In genomic region chr15:40775740-40776536, GRCh38 we compare ENCODE assay signal across 27 cellular contexts. TPM values are rescaled to one million over a fixed set of nuclear protein-coding genes. Genes with fewer than 3 reads are reported as not detected.
DNase-seq lines count a peak whose midpoint lies in the region; ATAC-seq, FAIRE-seq and TF ChIP-seq lines count a peak whose summit lies in the region.
"Had no signal": no experiment of that assay in that cellular context is flagged by ENCODE, and none has a peak within 500 bp of the region (broad histone marks: within the 10 kb centered on the region; RNA-seq: fewer than 3 reads in every experiment).

No MANE protein-coding gene starts in this region.

- no peaks in the 10 kb centered on the region for H3K9me3 Mint-ChIP-seq in dendritic cell treated with granulocyte-macrophage colony-stimulating factor and Interleukin-4, amounts not matched to agents 40 ng/mL and 50 ng/mL, for 4 days
- H3K9me3 Mint-ChIP-seq in activated CD8-positive, alpha-beta memory T cell treated with anti-CD3 and anti-CD28 coated beads, Interleukin-2, amount 10 ng/mL, durations not matched to agents 7 days and 5 days (ENCODE audit: low read depth): no peaks in the 10 kb centered on the region
- H3K9me3 Mint-ChIP-seq: activated T-helper 1 cell treated with anti-CD3 and anti-CD28 coated beads, Interleukin-12 subunit alpha, Interleukin-12 subunit beta, Interleukin-2, Interleukin-4 antibody, amounts not matched to agents 30 ng/mL and 10 ng/mL and 1 ng/mL, durations not matched to agents 14 hours and 24 hours and 36 hours; endodermal cell; stimulated activated naive CD8-positive, alpha-beta T cell treated with anti-CD3 and anti-CD28 coated beads, Interleukin-15, amount 100 ng/mL, for 72 hours; type B pancreatic cell had no signal

- H3K4me1 ChIP-seq in lower lobe of right lung (peaks cover 12% of the 10 kb centered on the region), spleen (peaks cover 0 to 19% (median 0%) of the 10 kb centered on the region in 6 donors), kidney (ENCODE audit: control insufficient read depth in 1 of 2, insufficient read depth in 1 of 2, low read depth in 1 of 2, low read length in 2 of 2) (no peaks in the 10 kb centered on the region)
- H3K4me1 ChIP-seq: sigmoid colon had no signal

- FAIRE-seq in kidney (lab: Jason Lieb, UNC): no peak
- FAIRE-seq: GM19239 had no signal

- H3K27me3 ChIP-seq in lower lobe of right lung (ENCODE audit: low read depth) (no peaks in the 10 kb centered on the region), spleen (replicated peaks in 1 of 7) (no peaks in the 10 kb centered on the region)
- H3K27me3 ChIP-seq: cardiac muscle cell, sigmoid colon had no signal

- WGBS in spleen, 5 donors: 90 to 97% (median 95%) methylated on average over 14 of the region's 14 CpGs

- no peak overlapping the region for H3K4me3 ChIP-seq in lower lobe of right lung
- no peak overlapping the region for H3K4me3 ChIP-seq in spleen
- no peak overlapping the region for H3K4me3 ChIP-seq in kidney (ENCODE audit: low read length in 2 of 2)
- H3K4me3 ChIP-seq: cardiac muscle cell, lung, sigmoid colon had no signal

- peak overlapping the region; percentile 84 for H3K27ac Mint-ChIP-seq in dendritic cell treated with granulocyte-macrophage colony-stimulating factor and Interleukin-4, amounts not matched to agents 40 ng/mL and 50 ng/mL, for 4 days
- no peak overlapping the region for H3K27ac Mint-ChIP-seq in activated CD8-positive, alpha-beta memory T cell treated with anti-CD3 and anti-CD28 coated beads, Interleukin-2, amount 10 ng/mL, durations not matched to agents 7 days and 5 days
- H3K27ac Mint-ChIP-seq: activated naive CD8-positive, alpha-beta T cell; B cell; endodermal cell had no signal

- intact Hi-C loops in dendritic cell treated with granulocyte-macrophage colony-stimulating factor and Interleukin-4, amounts not matched to agents 40 ng/mL and 50 ng/mL, for 4 days (cut with micrococcal nuclease): no loop called here
- intact Hi-C loops in lower lobe of right lung (cut with DNase I): no loop called here
- intact Hi-C loops in spleen (cut with DNase I; ENCODE audit: low total_unique reads): no loop called here
- intact Hi-C loops in kidney (cut with DNase I): no loop called here

- H3K4me1 Mint-ChIP-seq in dendritic cell treated with granulocyte-macrophage colony-stimulating factor and Interleukin-4, amounts not matched to agents 40 ng/mL and 50 ng/mL, for 4 days (ENCODE audit: low read depth): peaks cover 18% of the 10 kb centered on the region
- H3K4me1 Mint-ChIP-seq in activated CD8-positive, alpha-beta memory T cell treated with anti-CD3 and anti-CD28 coated beads, Interleukin-2, amount 10 ng/mL, durations not matched to agents 7 days and 5 days: peaks cover 15% of the 10 kb centered on the region
- H3K4me1 Mint-ChIP-seq: endodermal cell had no signal

- peak overlapping the region; percentile 31 for H3K27ac ChIP-seq in KOPT-K1 (ENCODE audit: low read depth, low read length, poor library complexity, severe bottlenecking)
- H3K27ac ChIP-seq in lower lobe of right lung: no peak overlapping the region
- no peak overlapping the region for H3K27ac ChIP-seq in spleen
- no peak overlapping the region for H3K27ac ChIP-seq in kidney (ENCODE audit: low read depth in 2 of 2, low read length in 2 of 2)
- H3K27ac ChIP-seq: cardiac muscle cell, sigmoid colon had no signal

- ATAC-seq in lower lobe of right lung (no peak), esophagus mucosa (no peak)
- ATAC-seq in activated CD8-positive, alpha-beta memory T cell treated with anti-CD3 and anti-CD28 coated beads, Interleukin-2, amount 10 ng/mL, durations not matched to agents 7 days and 5 days: no peak

- H3K9me3 ChIP-seq in KOPT-K1 (ENCODE audit: insufficient read depth, low read length, poor library complexity, severe bottlenecking): no peaks in the 10 kb centered on the region
- H3K9me3 ChIP-seq in lower lobe of right lung: no peaks in the 10 kb centered on the region
- no peaks in the 10 kb centered on the region for H3K9me3 ChIP-seq in spleen
- no peaks in the 10 kb centered on the region for H3K9me3 ChIP-seq in kidney (ENCODE audit: control insufficient read depth in 1 of 2, low read length in 2 of 2)
- H3K9me3 ChIP-seq: sigmoid colon had no signal

- TF ChIP-seq CTCF in lower lobe of right lung (IDR thresholded peaks at IDR 0.05) (no peak), spleen (IDR thresholded peaks at IDR 0.05 in 8 of 11, conservative IDR thresholded peaks at IDR 0.05 in 3 of 11) (no peak), kidney (IDR thresholded peaks at IDR 0.05; ENCODE audit: borderline replicate concordance, extremely low read depth, insufficient read depth) (no peak)

- DNase-seq in lower lobe of right lung: peak; percentile 21
- DNase-seq in spleen: peak; percentile 36
- DNase-seq in kidney: no peak
- DNase-seq in activated CD8-positive, alpha-beta memory T cell treated with anti-CD3 and anti-CD28 coated beads, Interleukin-2, amount 10 ng/mL, durations not matched to agents 7 days and 5 days: no peak
- no peak for DNase-seq in NCI-H526 (lab: John Stamatoyannopoulos, UW)
- DNase-seq: activated CD4-positive, alpha-beta T cell treated with anti-CD3 and anti-CD28 coated beads, Interleukin-2, amount 50 U/mL, for 4 hours; activated CD4-positive, CD25-positive, alpha-beta regulatory T cell; cortex of kidney; DMS53; endodermal cell; islet precursor cell; KBM-7; NCI-H1436 treated with DMSO at 0.1 percent for 48 hours; NCI-H82; sigmoid colon had no signal

- H3K4me3 Mint-ChIP-seq in dendritic cell treated with granulocyte-macrophage colony-stimulating factor and Interleukin-4, amounts not matched to agents 40 ng/mL and 50 ng/mL, for 4 days: no peak overlapping the region
- no peak overlapping the region for H3K4me3 Mint-ChIP-seq in activated CD8-positive, alpha-beta memory T cell treated with anti-CD3 and anti-CD28 coated beads, Interleukin-2, amount 10 ng/mL, durations not matched to agents 7 days and 5 days
- H3K4me3 Mint-ChIP-seq: activated naive CD8-positive, alpha-beta T cell; activated T-helper 1 cell treated with anti-CD3 and anti-CD28 coated beads, Interleukin-12 subunit alpha, Interleukin-12 subunit beta, Interleukin-2, Interleukin-4 antibody, amounts not matched to agents 30 ng/mL and 10 ng/mL and 1 ng/mL, durations not matched to agents 14 hours and 24 hours and 36 hours; B cell; endodermal cell; stimulated activated naive CD8-positive, alpha-beta T cell treated with anti-CD3 and anti-CD28 coated beads, Interleukin-15, amount 100 ng/mL, for 72 hours; type B pancreatic cell had no signal

- CTCF ChIA-PET in activated CD8-positive, alpha-beta memory T cell treated with anti-CD3 and anti-CD28 coated beads, Interleukin-2, amount 10 ng/mL, durations not matched to agents 7 days and 5 days (lab: Charles Lee): interaction anchor here (0.8 to 2.5 kb wide), 2 partner anchors 32 to 99 kb away, joined by 4 to 8 read pairs; no protein-coding TSS in a partner anchor

- H3K9ac ChIP-seq in kidney (ENCODE audit: low read length in 2 of 2): no peak overlapping the region

- TF ChIP-seq POLR2A in spleen (IDR thresholded peaks at IDR 0.05): no peak

- peaks cover 94% of the 10 kb centered on the region for H3K36me3 Mint-ChIP-seq in dendritic cell treated with granulocyte-macrophage colony-stimulating factor and Interleukin-4, amounts not matched to agents 40 ng/mL and 50 ng/mL, for 4 days (ENCODE audit: low read depth)
- peaks cover 14% of the 10 kb centered on the region for H3K36me3 Mint-ChIP-seq in activated CD8-positive, alpha-beta memory T cell treated with anti-CD3 and anti-CD28 coated beads, Interleukin-2, amount 10 ng/mL, durations not matched to agents 7 days and 5 days
- H3K36me3 Mint-ChIP-seq: type B pancreatic cell had no signal

- H3K27me3 Mint-ChIP-seq in dendritic cell treated with granulocyte-macrophage colony-stimulating factor and Interleukin-4, amounts not matched to agents 40 ng/mL and 50 ng/mL, for 4 days: no peaks in the 10 kb centered on the region
- H3K27me3 Mint-ChIP-seq in activated CD8-positive, alpha-beta memory T cell treated with anti-CD3 and anti-CD28 coated beads, Interleukin-2, amount 10 ng/mL, durations not matched to agents 7 days and 5 days: no peaks in the 10 kb centered on the region
- H3K27me3 Mint-ChIP-seq: activated naive CD8-positive, alpha-beta T cell; B cell; stimulated activated naive CD8-positive, alpha-beta T cell treated with anti-CD3 and anti-CD28 coated beads, Interleukin-15, amount 100 ng/mL, for 72 hours; type B pancreatic cell had no signal

- peaks cover 61% of the 10 kb centered on the region; the same call in 1 of the 2 replicates for H3K36me3 ChIP-seq in KOPT-K1 (ENCODE audit: insufficient read depth, low read length)
- H3K36me3 ChIP-seq in lower lobe of right lung: peaks cover 90% of the 10 kb centered on the region
- peaks cover 0 to 93% (median 81%) of the 10 kb centered on the region in 6 donors for H3K36me3 ChIP-seq in spleen
- peaks cover 30 to 60% of the 10 kb centered on the region in 2 donors for H3K36me3 ChIP-seq in kidney (ENCODE audit: control insufficient read depth in 1 of 2, insufficient read depth in 2 of 2, low read length in 2 of 2)

RNA-seq across cellular contexts. Expression of gene C15orf62, which starts 6.2 kb away (rescaled TPM):
- 2.4 TPM for total RNA-seq in lower lobe of right lung
- under 1 TPM in 6 of 7 donors, not detected in 1; 0.20 to 0.66 (median 0.39) TPM for total RNA-seq in spleen
- under 1 TPM; 0.36 to 0.39 (median 0.38) TPM for polyA plus RNA-seq in spleen
- total RNA-seq in kidney: 1.4 TPM
- polyA plus RNA-seq in kidney (ENCODE audit: insufficient read depth, low read depth, low replicate concordance): 0.47 TPM
- 4.0 TPM for total RNA-seq in esophagus mucosa
- under 1 TPM; 0.45 to 0.82 TPM for total RNA-seq in activated CD8-positive, alpha-beta memory T cell treated with anti-CD3 and anti-CD28 coated beads, Interleukin-2, amount 10 ng/mL, durations not matched to agents 7 days and 5 days
- total RNA-seq: glomerular endothelial cell had no signal

RNA-seq across cellular contexts. Expression of gene GCHFR, which starts 12.1 kb away (rescaled TPM):
- 99.5 TPM for total RNA-seq in lower lobe of right lung
- 10 to 100 TPM in 4 of 7 donors, 1 to 10 TPM in 3; 6.1 to 21.9 (median 13.6) TPM for total RNA-seq in spleen
- polyA plus RNA-seq in spleen: 10 to 100 TPM; 17.7 to 38.0 (median 23.6) TPM
- total RNA-seq in kidney: 15.4 TPM
- 145 TPM for polyA plus RNA-seq in kidney (ENCODE audit: insufficient read depth, low read depth, low replicate concordance)
- 13.0 TPM for total RNA-seq in esophagus mucosa
- 10 to 100 TPM; 25.9 to 29.1 TPM for total RNA-seq in activated CD8-positive, alpha-beta memory T cell treated with anti-CD3 and anti-CD28 coated beads, Interleukin-2, amount 10 ng/mL, durations not matched to agents 7 days and 5 days

RNA-seq across cellular contexts. Expression of gene RMDN3, which starts 20.9 kb away (rescaled TPM):
- total RNA-seq in lower lobe of right lung: 101 TPM
- 10 to 100 TPM; 19.7 to 32.2 (median 25.6) TPM for total RNA-seq in spleen
- 10 to 100 TPM; 13.0 to 15.4 (median 13.7) TPM for polyA plus RNA-seq in spleen
- total RNA-seq in kidney: 38.2 TPM
- 34.9 TPM for polyA plus RNA-seq in kidney (ENCODE audit: insufficient read depth, low read depth, low replicate concordance)
- total RNA-seq in esophagus mucosa: 21.2 TPM
- 10 to 100 TPM; 30.9 to 33.1 TPM for total RNA-seq in activated CD8-positive, alpha-beta memory T cell treated with anti-CD3 and anti-CD28 coated beads, Interleukin-2, amount 10 ng/mL, durations not matched to agents 7 days and 5 days

RNA-seq across cellular contexts. Expression of gene ZFYVE19, which starts 31.0 kb away (rescaled TPM):
- total RNA-seq in lower lobe of right lung (29.6 TPM), spleen (10 to 100 TPM; 16.1 to 31.1 (median 20.3) TPM), kidney (18.7 TPM), esophagus mucosa (18.4 TPM)
- polyA plus RNA-seq in spleen (10 to 100 TPM; 23.2 to 31.7 (median 27.3) TPM), kidney (ENCODE audit: insufficient read depth, low read depth, low replicate concordance) (37.5 TPM)
- total RNA-seq in activated CD8-positive, alpha-beta memory T cell treated with anti-CD3 and anti-CD28 coated beads, Interleukin-2, amount 10 ng/mL, durations not matched to agents 7 days and 5 days: 10 to 100 TPM; 28.2 TPM

RNA-seq across cellular contexts. Expression of gene DNAJC17, which starts 31.3 kb away (rescaled TPM):
- 28.4 TPM for total RNA-seq in lower lobe of right lung
- total RNA-seq in spleen: 10 to 100 TPM; 16.2 to 57.1 (median 41.1) TPM
- polyA plus RNA-seq in spleen: 10 to 100 TPM; 52.5 to 61.5 (median 60.4) TPM
- 41.6 TPM for total RNA-seq in kidney
- 56.7 TPM for polyA plus RNA-seq in kidney (ENCODE audit: insufficient read depth, low read depth, low replicate concordance)
- total RNA-seq in esophagus mucosa: 20.8 TPM
- 10 to 100 TPM; 45.6 to 51.2 TPM for total RNA-seq in activated CD8-positive, alpha-beta memory T cell treated with anti-CD3 and anti-CD28 coated beads, Interleukin-2, amount 10 ng/mL, durations not matched to agents 7 days and 5 days

Comparison
In these comparisons a context has a peak if more than half of its experiments do, and no peak if none do; other contexts are left out.
1. DNase-seq: peak in lower lobe of right lung (single experiment) and spleen (single experiment); none in kidney (single experiment), activated CD8-positive, alpha-beta memory T cell treated with anti-CD3 and anti-CD28 coated beads, Interleukin-2, amount 10 ng/mL, durations not matched to agents 7 days and 5 days (single experiment) and NCI-H526 (0 of 2).